Comparison of ENCODE assay signal across 8 cellular contexts in genomic region chr6:130018292-130018829, GRCh38. TPM values are rescaled to one million over a fixed set of nuclear protein-coding genes. Genes with fewer than 3 reads are reported as not detected.
DNase-seq lines count a peak whose midpoint lies in the region; ATAC-seq and TF ChIP-seq lines count a peak whose summit lies in the region.

Gene L3MBTL3 (plus strand): TSS chr6:130018581. CDS start chr6:130042700, 24,119 bp downstream.

- H3K4me3 ChIP-seq in GM08714 (ENCODE audit: low read length) (peak within 1 kb of the TSS; percentile 98), adrenal gland (peak within 1 kb of the TSS; percentile 86 to 98 (median 94)), heart right ventricle (peak within 1 kb of the TSS; percentile 67 to 94 (median 86)), tibial nerve (peak within 1 kb of the TSS; percentile 66 to 96 (median 84))

- intact Hi-C loops in adrenal gland (cut with DNase I) (loop anchor here in 1 of 2 donors (10.0 kb wide), 1 partner anchor 414 kb away; no protein-coding TSS in a partner anchor), heart right ventricle (cut with DNase I) (loop anchor here in 4 of 10 donors (10.0 kb wide), 3 partner anchors 84 to 244 kb away; no protein-coding TSS in a partner anchor)

- no peaks in the 10 kb centered on the region for H3K9me3 ChIP-seq in adrenal gland (replicated peaks in 1 of 3)
- H3K9me3 ChIP-seq in heart right ventricle = no peaks in the 10 kb centered on the region
- no peaks in the 10 kb centered on the region for H3K9me3 ChIP-seq in tibial nerve

- ATAC-seq in HG02571 (IDR thresholded peaks at IDR 0.05; ENCODE audit: unreplicated experiment) (peak; percentile 69), heart right ventricle (peak; percentile 88 to 92 (median 90))

- H3K27ac ChIP-seq in adrenal gland (peak within 1 kb of the TSS; percentile 83 to 96 (median 89)), heart right ventricle (peak within 1 kb of the TSS in 8 of 10 donors; percentile 45 to 85 (median 62)), tibial nerve (peak within 1 kb of the TSS; percentile 58 to 92 (median 82))

- H3K4me1 ChIP-seq in adrenal gland (replicated peaks in 1 of 2) (peaks cover 0 to 15% of the 10 kb centered on the region in 2 donors), heart right ventricle (peaks cover 0 to 13% (median 3%) of the 10 kb centered on the region in 9 donors), tibial nerve (peaks cover 0 to 12% (median 0%) of the 10 kb centered on the region in 4 donors)

- TF ChIP-seq CTCF in adrenal gland (IDR thresholded peaks at IDR 0.05) (no peak), heart right ventricle (IDR thresholded peaks at IDR 0.05) (no peak), tibial nerve (IDR thresholded peaks at IDR 0.05) (no peak)

- H3K36me3 ChIP-seq in adrenal gland (replicated peaks in 1 of 2) (no peaks in the 10 kb centered on the region), heart right ventricle (no peaks in the 10 kb centered on the region), tibial nerve (no peaks in the 10 kb centered on the region)

- WGBS in adrenal gland, 4 donors = 0 to 1% (median 0%) methylated on average over 29 of the region's 29 CpGs
- 1% methylated on average over 29 of the region's 29 CpGs for WGBS in heart right ventricle, 2 donors
- WGBS in tibial nerve, 2 donors = 1% methylated on average over 29 of the region's 29 CpGs

- peak; percentile 46 for DNase-seq in NCI-H1048 (lab: John Stamatoyannopoulos, UW)
- peak; percentile 73 to 87 (median 81) for DNase-seq in T-helper 1 cell
- DNase-seq in adrenal gland = peak; percentile 90 to 94 (median 92)
- peak; percentile 84 to 92 for DNase-seq in heart right ventricle
- DNase-seq in pons (ENCODE audit: low spot score) = peak; percentile 78
- DNase-seq in tibial nerve (ENCODE audit: low spot score in 2 of 2) = peak; percentile 61 to 74

- TF ChIP-seq EP300 in tibial nerve (IDR thresholded peaks at IDR 0.05) = peak in 1 of 2 donors; percentile 49

- peak in 1 of 2 donors; percentile 84 for TF ChIP-seq POLR2A in adrenal gland (IDR thresholded peaks at IDR 0.05)
- TF ChIP-seq POLR2A in tibial nerve (IDR thresholded peaks at IDR 0.05) = no peak

- H3K27me3 ChIP-seq in adrenal gland (no peaks in the 10 kb centered on the region), heart right ventricle (no peaks in the 10 kb centered on the region), tibial nerve (no peaks in the 10 kb centered on the region)

RNA-seq across cellular contexts. Expression of gene L3MBTL3, which starts in this region (rescaled TPM):
- 10 to 100 TPM; 13.8 to 32.5 (median 21.5) TPM for total RNA-seq in adrenal gland
- polyA plus RNA-seq in adrenal gland = 10 to 100 TPM in 2 of 3 donors, 1 to 10 TPM in 1; 7.2 to 15.7 (median 13.9) TPM
- 1 to 10 TPM; 1.2 to 4.0 (median 2.4) TPM for total RNA-seq in heart right ventricle
- polyA plus RNA-seq in heart right ventricle = 1 to 10 TPM in 1 of 2 donors, under 1 TPM in 1; 0.77 to 1.0 TPM
- total RNA-seq in tibial nerve = 10 to 100 TPM; 12.3 to 17.3 (median 14.4) TPM

Comparison
In these comparisons a context has a peak if more than half of its experiments do, and no peak if none do; other contexts are left out.
1. Peak in every context shown above with its lines: DNase-seq, ATAC-seq, H3K4me3 ChIP-seq and H3K27ac ChIP-seq.
2. RNA of gene L3MBTL3 (polyA plus RNA-seq): 7.2 to 15.7 TPM in adrenal gland; 0.77 to 1.0 TPM in heart right ventricle; every median in the first group is over 4 times any median in the second.